Comparison of ENCODE assay signal across 28 cellular contexts in genomic region chr3:104849070-104849469, GRCh38.
"Had no signal": no experiment of that assay in that cellular context is flagged by ENCODE, and none has a peak within 500 bp of the region (broad histone marks: within the 10 kb centered on the region; RNA-seq: fewer than 3 reads in every experiment).

No MANE protein-coding gene starts in this region.

- H3K36me3 ChIP-seq: ascending aorta, breast epithelium, cardiac muscle cell, colonic mucosa, esophagus squamous epithelium, gastroesophageal sphincter, heart right ventricle had no signal

- H3K4me1 ChIP-seq: ascending aorta, breast epithelium, colonic mucosa, esophagus squamous epithelium, gastroesophageal sphincter, heart right ventricle had no signal

- ATAC-seq: activated CD4-positive, alpha-beta T cell treated with anti-CD3 and anti-CD28 coated beads for 36 hours; activated CD8-positive, alpha-beta memory T cell treated with anti-CD3 and anti-CD28 coated beads, Interleukin-2, amount 10 ng/mL, durations not matched to agents 7 days and 5 days; activated CD8-positive, alpha-beta T cell treated with anti-CD3 and anti-CD28 coated beads, Interleukin-2, amount 10 ng/mL, durations not matched to agents 7 days and 5 days; activated naive CD4-positive, alpha-beta T cell treated with anti-CD3 and anti-CD28 coated beads, Interleukin-2, amount 50 U/mL, for 72 hours; gastroesophageal sphincter; heart right ventricle had no signal

- FAIRE-seq: endothelial cell of umbilical vein had no signal

- DNase-seq: activated CD4-positive, alpha-beta memory T cell treated with anti-CD3 and anti-CD28 coated beads for 36 hours; activated CD4-positive, alpha-beta T cell treated with anti-CD3 and anti-CD28 coated beads for 36 hours; activated CD4-positive, alpha-beta T cell treated with anti-CD3 and anti-CD28 coated beads, Interleukin-2, amount 10 ng/mL, durations not matched to agents 24 days and 14 days; activated CD4-positive, CD25-positive, alpha-beta regulatory T cell; activated CD4-positive, CD25-positive, alpha-beta regulatory T cell treated with anti-CD3 and anti-CD28 coated beads, Interleukin-2, amount 50 U/mL, for 72 hours; activated CD8-positive, alpha-beta memory T cell treated with anti-CD3 and anti-CD28 coated beads, Interleukin-2, amount 10 ng/mL, durations not matched to agents 7 days and 5 days; activated CD8-positive, alpha-beta memory T cell treated with anti-CD3 and anti-CD28 coated beads, Interleukin-2, amount 50 U/mL, for 4 hours; activated CD8-positive, alpha-beta T cell treated with anti-CD3 and anti-CD28 coated beads, Interleukin-2, amount 10 ng/mL, durations not matched to agents 7 days and 5 days; activated effector memory CD4-positive, alpha-beta T cell treated with anti-CD3 and anti-CD28 coated beads, Interleukin-2, amount 50 U/mL, for 16 hours; activated naive CD4-positive, alpha-beta T cell treated with anti-CD3 and anti-CD28 coated beads, Interleukin-2, amount 10 ng/mL, durations not matched to agents 7 days and 5 days; activated naive CD8-positive, alpha-beta T cell treated with anti-CD3 and anti-CD28 coated beads, Interleukin-2, amount 10 ng/mL, durations not matched to agents 7 days and 5 days; activated T-cell treated with anti-CD3 and anti-CD28 coated beads, Interleukin-2, amount 50 U/mL, for 1 hour; activated T-cell treated with anti-CD3 and anti-CD28 coated beads, Interleukin-2, amount 50 U/mL, for 48 hours; central memory CD4-positive, alpha-beta T cell; cerebellar nuclear complex; colonic mucosa; effector CD8-positive, alpha-beta T cell; esophagus squamous epithelium; foreskin melanocyte; heart right ventricle; T-helper 2 cell had no signal

- H3K27me3 ChIP-seq: ascending aorta, breast epithelium, cardiac muscle cell, colonic mucosa, esophagus squamous epithelium, gastroesophageal sphincter, heart right ventricle had no signal

- H3K27ac ChIP-seq: ascending aorta, breast epithelium, cardiac muscle cell, colonic mucosa, epithelial cell of prostate, esophagus squamous epithelium, gastroesophageal sphincter, heart right ventricle had no signal

- H3K9me3 ChIP-seq: ascending aorta, colonic mucosa, gastroesophageal sphincter had no signal

- H3K4me3 ChIP-seq: ascending aorta, breast epithelium, cardiac muscle cell, colonic mucosa, esophagus squamous epithelium, gastroesophageal sphincter, heart right ventricle had no signal
